Comparison of ENCODE assay signal across 18 cellular contexts in genomic region chr18:24006731-24007308, GRCh38.
"Had no signal": no experiment of that assay in that cellular context is flagged by ENCODE, and none has a peak within 500 bp of the region (broad histone marks: within the 10 kb centered on the region; RNA-seq: fewer than 3 reads in every experiment).

No MANE protein-coding gene starts in this region.

- H3K9me3 Mint-ChIP-seq: activated B cell treated with CpG ODN at 0.5 μM for 24 hours; activated naive CD8-positive, alpha-beta T cell treated with anti-CD3 and anti-CD28 coated beads, Interleukin-2, amount 50 U/mL, for 24 hours; activated T-cell treated with anti-CD3 and anti-CD28 coated beads, Interleukin-2, amount 50 U/mL, for 4 hours; natural killer cell treated with Interleukin-12 subunit alpha and Interleukin-12 subunit beta and Interleukin-15 and Interleukin-18, amount 100 ng/mL, for 72 hours; T-helper 1 cell treated with Interleukin-12 subunit alpha and Interleukin-12 subunit beta and Interleukin-4 antibody, amounts not matched to agents 30 μg/mL and 1 μg/mL, for 36 hours had no signal

- ATAC-seq: activated CD8-positive, alpha-beta memory T cell treated with anti-CD3 and anti-CD28 coated beads, Interleukin-2, amount 10 ng/mL, durations not matched to agents 7 days and 5 days; activated naive CD8-positive, alpha-beta T cell treated with anti-CD3 and anti-CD28 coated beads, Interleukin-2, amount 50 U/mL, for 24 hours; activated T-cell treated with anti-CD3 and anti-CD28 coated beads, Interleukin-2, amount 50 U/mL, for 4 hours; left cardiac atrium; mucosa of descending colon; natural killer cell treated with Interleukin-12 subunit alpha and Interleukin-12 subunit beta and Interleukin-15 and Interleukin-18, amount 100 ng/mL, for 72 hours had no signal

- H3K36me3 Mint-ChIP-seq: natural killer cell treated with Interleukin-12 subunit alpha and Interleukin-12 subunit beta and Interleukin-15 and Interleukin-18, amount 100 ng/mL, for 72 hours had no signal

- H3K4me3 ChIP-seq: lung, mucosa of descending colon, right atrium auricular region, skin epidermis had no signal

- H3K27me3 ChIP-seq: right atrium auricular region had no signal

- H3K27ac Mint-ChIP-seq: activated B cell treated with CpG ODN at 0.5 μM for 24 hours; activated CD8-positive, alpha-beta memory T cell treated with anti-CD3 and anti-CD28 coated beads, Interleukin-2, amount 10 ng/mL, durations not matched to agents 7 days and 5 days; activated naive CD8-positive, alpha-beta T cell treated with anti-CD3 and anti-CD28 coated beads, Interleukin-2, amount 50 U/mL, for 24 hours; natural killer cell treated with Interleukin-12 subunit alpha and Interleukin-12 subunit beta and Interleukin-15 and Interleukin-18, amount 100 ng/mL, for 72 hours; T-helper 1 cell treated with Interleukin-12 subunit alpha and Interleukin-12 subunit beta and Interleukin-4 antibody, amounts not matched to agents 30 μg/mL and 1 μg/mL, for 36 hours had no signal

- H3K4me3 Mint-ChIP-seq: activated B cell treated with CpG ODN at 0.5 μM for 24 hours; activated CD8-positive, alpha-beta memory T cell treated with anti-CD3 and anti-CD28 coated beads, Interleukin-2, amount 10 ng/mL, durations not matched to agents 7 days and 5 days; activated naive CD8-positive, alpha-beta T cell treated with anti-CD3 and anti-CD28 coated beads, Interleukin-2, amount 50 U/mL, for 24 hours; activated T-cell treated with anti-CD3 and anti-CD28 coated beads, Interleukin-2, amount 50 U/mL, for 4 hours; natural killer cell treated with Interleukin-12 subunit alpha and Interleukin-12 subunit beta and Interleukin-15 and Interleukin-18, amount 100 ng/mL, for 72 hours; T-helper 1 cell treated with Interleukin-12 subunit alpha and Interleukin-12 subunit beta and Interleukin-4 antibody, amounts not matched to agents 30 μg/mL and 1 μg/mL, for 36 hours had no signal

- DNase-seq: activated B cell treated with CpG ODN at 0.5 μM for 24 hours; activated CD4-positive, alpha-beta T cell treated with anti-CD3 and anti-CD28 coated beads, Interleukin-2, amount 50 U/mL, for 4 hours; activated CD8-positive, alpha-beta memory T cell treated with anti-CD3 and anti-CD28 coated beads, Interleukin-2, amount 10 ng/mL, durations not matched to agents 7 days and 5 days; activated gamma-delta T cell treated with Interleukin-2 at 50 U/mL for 16 hours; activated naive CD8-positive, alpha-beta T cell treated with anti-CD3 and anti-CD28 coated beads, Interleukin-2, amount 50 U/mL, for 24 hours; activated T-cell treated with anti-CD3 and anti-CD28 coated beads, Interleukin-2, amount 50 U/mL, for 4 hours; central memory CD4-positive, alpha-beta T cell; cortex of kidney; erythroblast; glutamatergic neuron; left cardiac atrium; mucosa of descending colon; nucleus accumbens had no signal

- H3K9me3 ChIP-seq: mucosa of descending colon, right atrium auricular region had no signal

- H3K27ac ChIP-seq: right atrium auricular region had no signal

- H3K4me1 ChIP-seq: right atrium auricular region had no signal

- H3K36me3 ChIP-seq: right atrium auricular region had no signal

- H3K27me3 Mint-ChIP-seq: activated B cell treated with CpG ODN at 0.5 μM for 24 hours; activated CD8-positive, alpha-beta memory T cell treated with anti-CD3 and anti-CD28 coated beads, Interleukin-2, amount 10 ng/mL, durations not matched to agents 7 days and 5 days; activated naive CD8-positive, alpha-beta T cell treated with anti-CD3 and anti-CD28 coated beads, Interleukin-2, amount 50 U/mL, for 24 hours had no signal
